8 cellular contexts compared by ENCODE assay signal in genomic region chr6:27893836-27894807, GRCh38. TPM values are rescaled to one million over a fixed set of nuclear protein-coding genes. Genes with fewer than 3 reads are reported as not detected.
A peak's percentile ranks its signal among the peaks of the same experiment; 100 is the strongest.
DNase-seq lines count a peak whose midpoint lies in the region; ATAC-seq and TF ChIP-seq lines count a peak whose summit lies in the region.

No MANE protein-coding gene starts in this region.

- TF ChIP-seq CTCF in mucosa of descending colon (IDR thresholded peaks at IDR 0.05): no peak

- intact Hi-C loops in mucosa of descending colon (cut with DNase I, micrococcal nuclease): loop anchor here (10.0 kb wide), 2 partner anchors 119 to 719 kb away; no protein-coding TSS in a partner anchor

- H3K36me3 ChIP-seq in HUES48 (ENCODE audit: control insufficient read depth, insufficient read depth, low read length) (no peaks in the 10 kb centered on the region), NT2/D1 (ENCODE audit: insufficient read depth, insufficient read length, low read length) (no peaks in the 10 kb centered on the region), mucosa of descending colon (ENCODE audit: low read depth) (no peaks in the 10 kb centered on the region)

- H3K27me3 ChIP-seq in HUES48 (ENCODE audit: control insufficient read depth, insufficient read depth, low read length) (no peaks in the 10 kb centered on the region), NT2/D1 (ENCODE audit: insufficient read depth, insufficient read length) (no peaks in the 10 kb centered on the region)

- H3K9ac ChIP-seq in HUES48 (ENCODE audit: low read depth, low read length) (peak overlapping the region; percentile 99), NT2/D1 (ENCODE audit: insufficient read length, low read depth) (peak overlapping the region; percentile 93)

- no peak for TF ChIP-seq POLR2A in erythroblast (IDR thresholded peaks at IDR 0.05; ENCODE audit: low read length)

- peak overlapping the region; percentile 98 for H3K27ac ChIP-seq in HUES48 (ENCODE audit: low read depth, low read length)

- H3K4me1 ChIP-seq in HUES48 (ENCODE audit: control insufficient read depth, insufficient read depth, low read length) (peaks cover 3% of the 10 kb centered on the region), NT2/D1 (ENCODE audit: insufficient read depth, insufficient read length) (no peaks in the 10 kb centered on the region), mucosa of descending colon (ENCODE audit: low read depth) (peaks cover 11% of the 10 kb centered on the region)

- DNase-seq in CMK (ENCODE audit: low read depth) (peak; percentile 82), NT2/D1 (ENCODE audit: low read depth, low spot score) (no peak), activated T-cell treated with anti-CD3 and anti-CD28 coated beads for 48 hours (ENCODE audit: low read depth) (peak; percentile 69), erythroblast (lab: John Stamatoyannopoulos, UW) (peak; percentile 97), mucosa of descending colon (peak; percentile 82 to 92 (median 85)), mesenteric fat pad (ENCODE audit: low spot score) (no peak)
- peak; percentile 55 for DNase-seq in stimulated activated CD8-positive, alpha-beta memory T cell treated with anti-CD3 and anti-CD28 coated beads, Interleukin-7, amount 100 ng/mL, for 24 hours (ENCODE audit: low read depth)

- peak; percentile 59 for ATAC-seq in mucosa of descending colon

- H3K4me3 ChIP-seq in HUES48 (ENCODE audit: low read depth, low read length): peak overlapping the region; percentile 85
- peak overlapping the region; percentile 86 for H3K4me3 ChIP-seq in NT2/D1 (ENCODE audit: insufficient read length, low read depth)
- H3K4me3 ChIP-seq in mucosa of descending colon: peak overlapping the region; percentile 1

- H3K9me3 ChIP-seq in HUES48 (ENCODE audit: control insufficient read depth, insufficient read depth, low read length) (no peaks in the 10 kb centered on the region), NT2/D1 (ENCODE audit: insufficient read depth, low read length) (no peaks in the 10 kb centered on the region), mucosa of descending colon (no peaks in the 10 kb centered on the region)

RNA-seq across cellular contexts. Expression of gene OR2B2, which starts 18.1 kb away (rescaled TPM):
- total RNA-seq in mucosa of descending colon (not detected), mesenteric fat pad (not detected)

Comparison
In these comparisons a context has a peak if more than half of its experiments do, and no peak if none do; other contexts are left out.
1. DNase-seq: peak in CMK (single experiment), activated T-cell treated with anti-CD3 and anti-CD28 coated beads for 48 hours (single experiment), erythroblast (2 of 2), mucosa of descending colon (3 of 3) and stimulated activated CD8-positive, alpha-beta memory T cell treated with anti-CD3 and anti-CD28 coated beads, Interleukin-7, amount 100 ng/mL, for 24 hours (single experiment); none in NT2/D1 (single experiment) and mesenteric fat pad (single experiment).
2. H3K4me3 ChIP-seq: peak in every context shown above with its lines; median percentile 86 in NT2/D1; 85 in HUES48; 1 in mucosa of descending colon.